9 cellular contexts compared by ENCODE assay signal in genomic region chr1:53413175-53414001, GRCh38. TPM values are rescaled to one million over a fixed set of nuclear protein-coding genes. Genes with fewer than 3 reads are reported as not detected.
DNase-seq lines count a peak whose midpoint lies in the region; ATAC-seq, FAIRE-seq and TF ChIP-seq lines count a peak whose summit lies in the region.
"Had no signal": no experiment of that assay in that cellular context is flagged by ENCODE, and none has a peak within 500 bp of the region (broad histone marks: within the 10 kb centered on the region; RNA-seq: fewer than 3 reads in every experiment).

No MANE protein-coding gene starts in this region.

- peak overlapping the region; percentile 11 for H3K4ac ChIP-seq in mesendoderm (ENCODE audit: low read depth, low read length)

- no peak overlapping the region for H2AFZ ChIP-seq in PC-9

- no peak overlapping the region for H3K4me3 Mint-ChIP-seq in activated naive CD4-positive, alpha-beta T cell treated with anti-CD3 and anti-CD28 coated beads for 36 hours
- peak overlapping the region; percentile 78 for H3K4me3 Mint-ChIP-seq in stimulated activated naive CD8-positive, alpha-beta T cell treated with anti-CD3 and anti-CD28 coated beads, Interleukin-15, amount 100 ng/mL, for 72 hours

- H3K9me2 ChIP-seq in PC-9 (ENCODE audit: insufficient read depth), result no peaks in the 10 kb centered on the region

- no peaks in the 10 kb centered on the region for H3K27me3 Mint-ChIP-seq in activated naive CD4-positive, alpha-beta T cell treated with anti-CD3 and anti-CD28 coated beads for 36 hours (ENCODE audit: low read depth)
- no peaks in the 10 kb centered on the region for H3K27me3 Mint-ChIP-seq in stimulated activated naive CD8-positive, alpha-beta T cell treated with anti-CD3 and anti-CD28 coated beads, Interleukin-15, amount 100 ng/mL, for 72 hours

- H3K27ac Mint-ChIP-seq in activated naive CD4-positive, alpha-beta T cell treated with anti-CD3 and anti-CD28 coated beads for 36 hours, result peak overlapping the region; percentile 79
- H3K27ac Mint-ChIP-seq in stimulated activated naive CD8-positive, alpha-beta T cell treated with anti-CD3 and anti-CD28 coated beads, Interleukin-15, amount 100 ng/mL, for 72 hours, result peak overlapping the region; percentile 93 to 96

- no peaks in the 10 kb centered on the region for H3K79me1 ChIP-seq in mesendoderm (ENCODE audit: low read length)

- CTCF ChIA-PET in PC-9 (lab: Charles Lee), result interaction anchor here (0.6 kb wide), 1 partner anchor 47 kb away, joined by 11 read pairs; no protein-coding TSS in a partner anchor
- CTCF ChIA-PET in activated naive CD4-positive, alpha-beta T cell treated with anti-CD3 and anti-CD28 coated beads for 36 hours (lab: Charles Lee), result interaction anchor here (0.6 kb wide), 1 partner anchor 10 kb away, joined by 4 read pairs; no protein-coding TSS in a partner anchor

- DNase-seq in PC-9 (peak; percentile 37 to 77), mesendoderm (peak; percentile 55), frontal cortex (ENCODE audit: low spot score in 2 of 2) (no peak), DMS153 treated with DMSO at 0.1 percent for 48 hours (lab: John Stamatoyannopoulos, UW; ENCODE audit: unreplicated experiment) (no peak), cerebellar nuclear complex (lab: John Stamatoyannopoulos, UW) (no peak)
- peak; percentile 66 for DNase-seq in activated naive CD4-positive, alpha-beta T cell treated with anti-CD3 and anti-CD28 coated beads for 36 hours
- peak; percentile 77 to 88 for DNase-seq in stimulated activated naive CD8-positive, alpha-beta T cell treated with anti-CD3 and anti-CD28 coated beads, Interleukin-15, amount 100 ng/mL, for 72 hours

- peak; percentile 36 for ATAC-seq in GM19025 (IDR thresholded peaks at IDR 0.05; ENCODE audit: low read depth, unreplicated experiment)
- ATAC-seq in stimulated activated naive CD8-positive, alpha-beta T cell treated with anti-CD3 and anti-CD28 coated beads, Interleukin-15, amount 100 ng/mL, for 72 hours, result peak; percentile 91

- intact Hi-C loops in PC-9 (cut with micrococcal nuclease; ENCODE audit: unreplicated experiment), result no loop called here
- intact Hi-C loops in activated naive CD4-positive, alpha-beta T cell treated with anti-CD3 and anti-CD28 coated beads for 36 hours (cut with micrococcal nuclease), result loop anchor here (5.0 kb wide), 2 partner anchors 86 to 216 kb away; partner anchors contain the start of genes CPT2 and LRP8

- TF ChIP-seq CTCF in PC-9 (conservative IDR thresholded peaks at IDR 0.05), result no peak

- no peak overlapping the region for H4K8ac ChIP-seq in mesendoderm (ENCODE audit: low read depth, low read length)

- peak overlapping the region; percentile 77 for H3K56ac ChIP-seq in mesendoderm (ENCODE audit: low read length)

- peaks cover 35% of the 10 kb centered on the region for H3K4me1 ChIP-seq in PC-9 (replicated peaks; ENCODE audit: insufficient read depth)
- H3K4me1 ChIP-seq in mesendoderm (ENCODE audit: control insufficient read depth, low read depth, low read length), result peaks cover 21% of the 10 kb centered on the region

- peak overlapping the region; percentile 70 for H2BK5ac ChIP-seq in mesendoderm (ENCODE audit: low read length)

- WGBS in mesendoderm (ENCODE audit: extremely low coverage, insufficient coverage, low lambda C conversion rate), result no CpG with 5 or more reads among the region's 8 CpGs

- no peak overlapping the region for H4K5ac ChIP-seq in mesendoderm (ENCODE audit: low read length)

- no peaks in the 10 kb centered on the region for H3K9me3 Mint-ChIP-seq in activated naive CD4-positive, alpha-beta T cell treated with anti-CD3 and anti-CD28 coated beads for 36 hours
- H3K9me3 Mint-ChIP-seq in stimulated activated naive CD8-positive, alpha-beta T cell treated with anti-CD3 and anti-CD28 coated beads, Interleukin-15, amount 100 ng/mL, for 72 hours, result no peaks in the 10 kb centered on the region

- peak overlapping the region; percentile 82 for H3K18ac ChIP-seq in mesendoderm (ENCODE audit: low read length)

- H3K27me3 ChIP-seq in PC-9 (ENCODE audit: insufficient read depth, low read depth), result no peaks in the 10 kb centered on the region
- H3K27me3 ChIP-seq in mesendoderm (ENCODE audit: insufficient read depth, low read length, poor library complexity), result no peaks in the 10 kb centered on the region

- H3K27ac ChIP-seq in PC-9 (peak overlapping the region; percentile 67), mesendoderm (ENCODE audit: low read depth, low read length) (peak overlapping the region; percentile 6)
- H3K27ac ChIP-seq: KMS-11 had no signal

- no peaks in the 10 kb centered on the region for H3K79me2 ChIP-seq in PC-9 (ENCODE audit: low read depth)
- no peaks in the 10 kb centered on the region for H3K79me2 ChIP-seq in mesendoderm (ENCODE audit: control insufficient read depth, insufficient read depth, low read length)

- H4K20me1 ChIP-seq in PC-9 (ENCODE audit: insufficient read depth), result no peaks in the 10 kb centered on the region

- peak overlapping the region; percentile 7 for H2AK5ac ChIP-seq in mesendoderm (ENCODE audit: low read length)

- POLR2A ChIA-PET in PC-9 (lab: Charles Lee; ENCODE audit: unreplicated experiment), result no interaction called here

- H3K23ac ChIP-seq in mesendoderm (ENCODE audit: low read length), result no peak overlapping the region

- peaks cover 32% of the 10 kb centered on the region for H3K4me1 Mint-ChIP-seq in activated naive CD4-positive, alpha-beta T cell treated with anti-CD3 and anti-CD28 coated beads for 36 hours (ENCODE audit: low read depth)
- H3K4me1 Mint-ChIP-seq in stimulated activated naive CD8-positive, alpha-beta T cell treated with anti-CD3 and anti-CD28 coated beads, Interleukin-15, amount 100 ng/mL, for 72 hours, result peaks cover 86% of the 10 kb centered on the region

- H3K36me3 ChIP-seq in PC-9 (ENCODE audit: low read depth) (no peaks in the 10 kb centered on the region), mesendoderm (ENCODE audit: control insufficient read depth, insufficient read depth, low read length) (no peaks in the 10 kb centered on the region)

- H3K4me2 ChIP-seq in PC-9, result peak overlapping the region; percentile 52
- H3K4me2 ChIP-seq in mesendoderm (ENCODE audit: low read length), result no peak overlapping the region
- H3K4me2 ChIP-seq: KMS-11 had no signal

- H3K4me3 ChIP-seq in PC-9 (no peak overlapping the region), mesendoderm (ENCODE audit: low read length) (no peak overlapping the region)

- FAIRE-seq in frontal cortex (lab: Jason Lieb, UNC), result no peak

- no peak overlapping the region for H3K9ac ChIP-seq in mesendoderm (ENCODE audit: low read length)
- H3K9ac ChIP-seq: KMS-11 had no signal

- peaks cover 31% of the 10 kb centered on the region for H3F3A ChIP-seq in PC-9 (ENCODE audit: insufficient read depth, low read depth)

- H3K36me3 Mint-ChIP-seq in activated naive CD4-positive, alpha-beta T cell treated with anti-CD3 and anti-CD28 coated beads for 36 hours (ENCODE audit: low read depth), result no peaks in the 10 kb centered on the region

- BruUV-seq in PC-9 (replicated peaks; lab: Mats Ljungman, UMichigan), result no TSS peak

- no peaks in the 10 kb centered on the region for H3K9me3 ChIP-seq in PC-9 (ENCODE audit: insufficient read depth, low read depth)

- H2BK120ac ChIP-seq in mesendoderm (ENCODE audit: low read depth, low read length), result peak overlapping the region; percentile 78

- no peak overlapping the region for H2BK15ac ChIP-seq in mesendoderm (replicated peaks; ENCODE audit: low read depth)

RNA-seq across cellular contexts. Expression of gene DMRTB1, which starts 45.8 kb away (rescaled TPM):
- total RNA-seq in PC-9 (2021), result not detected in 2 replicates
- not detected for total RNA-seq in activated naive CD4-positive, alpha-beta T cell treated with anti-CD3 and anti-CD28 coated beads for 36 hours
- 0.60 TPM for polyA plus RNA-seq in mesendoderm (2013, experiment 1 of 2)
- polyA plus RNA-seq in mesendoderm (2013, experiment 2 of 2), result 0.53 TPM
- not detected for total RNA-seq in frontal cortex

Comparison
In these comparisons a context has a peak if more than half of its experiments do, and no peak if none do; other contexts are left out.
1. DNase-seq: peak in PC-9 (2 of 2), activated naive CD4-positive, alpha-beta T cell treated with anti-CD3 and anti-CD28 coated beads for 36 hours (single experiment), mesendoderm (single experiment) and stimulated activated naive CD8-positive, alpha-beta T cell treated with anti-CD3 and anti-CD28 coated beads, Interleukin-15, amount 100 ng/mL, for 72 hours (2 of 2); none in frontal cortex (0 of 2), DMS153 treated with DMSO at 0.1 percent for 48 hours (single experiment) and cerebellar nuclear complex (0 of 2).